8 cellular contexts compared by ENCODE assay signal in the genomic region with DNA sequence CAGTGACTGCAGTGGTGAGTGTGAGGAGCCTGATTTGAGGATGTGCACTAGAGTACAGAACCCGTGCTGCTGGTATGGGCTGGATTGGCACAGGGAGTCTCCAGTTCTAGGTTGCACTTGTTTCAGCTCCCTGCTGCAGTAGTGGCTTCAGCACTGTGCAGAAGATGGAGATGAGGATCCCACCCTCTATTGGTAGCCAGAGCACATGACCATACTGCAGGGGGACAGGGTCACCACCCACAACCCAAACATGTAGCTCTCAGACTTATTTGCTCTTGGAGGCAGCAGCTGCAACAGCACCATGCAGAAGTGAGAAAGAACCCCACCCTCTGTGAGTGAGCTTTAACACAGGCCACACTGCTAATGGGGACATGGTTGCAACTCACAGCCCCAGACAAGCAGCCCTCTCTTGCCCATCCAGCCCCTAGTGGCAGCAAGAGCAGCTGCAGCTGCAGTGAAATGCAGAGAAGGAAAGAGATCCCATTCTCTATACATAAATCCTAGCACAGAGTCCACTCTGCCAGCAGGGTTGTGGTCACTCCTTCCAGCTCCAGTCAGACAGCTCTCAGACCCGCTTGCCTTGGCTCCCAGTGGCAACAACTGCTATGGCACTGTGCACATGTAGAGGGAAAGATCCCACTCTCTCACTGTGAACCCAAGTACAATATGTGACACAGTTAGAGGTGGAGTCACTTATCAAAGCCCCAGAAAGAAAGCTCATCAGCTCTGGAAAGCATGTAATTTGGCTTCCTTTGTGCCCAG. TPM values are rescaled to one million over a fixed set of nuclear protein-coding genes. Genes with fewer than 3 reads are reported as not detected.
DNase-seq lines count a peak whose midpoint lies in the region; ATAC-seq and TF ChIP-seq lines count a peak whose summit lies in the region.

No MANE protein-coding gene starts in this region.

- no peaks in the 10 kb centered on the region for H3K4me1 ChIP-seq in ascending aorta

- DNase-seq in A172 (ENCODE audit: low spot score), result peak; percentile 23
- DNase-seq in NCI-H69 (lab: John Stamatoyannopoulos, UW), result peak; percentile 67
- peak; percentile 9 for DNase-seq in fibroblast of pulmonary artery (ENCODE audit: low read depth)
- DNase-seq in GDM1 (lab: John Stamatoyannopoulos, UW), result no peak
- no peak for DNase-seq in ascending aorta (ENCODE audit: low spot score in 2 of 2)

- H3K27ac ChIP-seq in ascending aorta, result no peak overlapping the region

- H3K9me3 ChIP-seq in ascending aorta, result peaks cover 0 to 6% of the 10 kb centered on the region in 2 donors

- peak; percentile 58 for TF ChIP-seq CTCF in fibroblast of pulmonary artery (IDR thresholded peaks at IDR 0.05; ENCODE audit: low read length, missing control alignments)
- no peak for TF ChIP-seq CTCF in ascending aorta (IDR thresholded peaks at IDR 0.05)

- TF ChIP-seq POLR2A in GM18505 (IDR thresholded peaks at IDR 0.05; ENCODE audit: borderline replicate concordance, extremely low read depth, insufficient read depth, insufficient read length), result no peak

- H3K27me3 ChIP-seq in ascending aorta, result no peaks in the 10 kb centered on the region

- no peaks in the 10 kb centered on the region for H3K36me3 ChIP-seq in ascending aorta

- ATAC-seq in GM18505 (IDR thresholded peaks at IDR 0.05; ENCODE audit: unreplicated experiment), result peak; percentile 95
- peak; percentile 96 for ATAC-seq in HG02798 (IDR thresholded peaks at IDR 0.05; ENCODE audit: poor library complexity, unreplicated experiment)
- no peak for ATAC-seq in esophagus mucosa

- H3K4me3 ChIP-seq in fibroblast of pulmonary artery (replicated peaks; ENCODE audit: low read depth, low read length) (no peak overlapping the region), ascending aorta (no peak overlapping the region)

- intact Hi-C loops in ascending aorta (cut with DNase I), result no loop called here

RNA-seq across cellular contexts. Expression of a gene that starts 51.4 kb away (rescaled TPM):
- total RNA-seq in A172 (2014; rRNA removed; shearing (Covaris generic)), result not detected in 2 replicates
- total RNA-seq in ascending aorta (not detected), esophagus mucosa (1.1 TPM)

Comparison
In these comparisons a context has a peak if more than half of its experiments do, and no peak if none do; other contexts are left out.
1. DNase-seq: peak in A172 (single experiment), NCI-H69 (single experiment) and fibroblast of pulmonary artery (single experiment); none in GDM1 (single experiment) and ascending aorta (0 of 2).